ENCODE assay signal across 20 cellular contexts in the genomic region with DNA sequence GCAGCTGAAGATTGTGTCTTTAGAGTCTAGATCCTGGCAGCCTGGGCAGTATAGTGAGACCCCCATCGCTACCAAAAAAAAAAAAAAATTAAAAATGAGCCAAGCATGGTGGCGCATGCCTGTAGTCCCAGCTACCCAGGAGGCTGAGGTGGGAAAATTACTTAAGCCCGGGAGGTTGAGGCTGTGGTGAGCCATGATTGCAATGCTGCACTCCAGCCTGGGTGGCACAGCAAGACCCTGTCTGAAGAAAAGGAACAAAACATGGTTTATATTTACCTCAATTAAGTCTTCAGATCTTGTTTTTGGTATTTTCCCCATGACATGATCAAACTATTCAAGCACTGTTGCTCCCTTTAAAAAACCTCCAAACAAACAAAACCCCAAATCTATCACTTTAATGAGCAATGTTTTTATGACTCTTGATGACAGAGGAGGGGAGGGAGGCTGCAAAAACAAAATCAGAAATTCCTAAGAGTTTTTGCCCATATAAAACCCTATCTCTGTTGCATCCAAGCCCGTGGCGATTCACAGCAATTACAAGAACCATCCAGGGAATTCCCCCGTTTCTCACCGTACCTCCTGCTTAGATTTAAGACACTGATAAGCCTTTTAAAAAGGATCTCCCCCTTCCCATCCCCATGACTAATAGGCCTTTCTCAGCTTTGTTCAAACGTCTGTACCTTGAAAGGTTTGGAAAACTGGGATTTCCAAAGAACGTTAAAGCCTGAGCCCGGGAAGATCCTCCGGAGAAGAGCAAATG.
A peak's percentile ranks its signal among the peaks of the same experiment; 100 is the strongest.
DNase-seq lines count a peak whose midpoint lies in the region; ATAC-seq and TF ChIP-seq lines count a peak whose summit lies in the region.
"Had no signal": no experiment of that assay in that cellular context is flagged by ENCODE, and none has a peak within 500 bp of the region (broad histone marks: within the 10 kb centered on the region; RNA-seq: fewer than 3 reads in every experiment).

No MANE protein-coding gene starts in this region.

- WGBS in mammary epithelial cell (ENCODE audit: low coverage, missing lambda C conversion rate): 25% methylated on average over 11 of the region's 11 CpGs

- no peaks in the 10 kb centered on the region for H3K9me3 Mint-ChIP-seq in MCF 10A (ENCODE audit: unreplicated experiment)
- H3K9me3 Mint-ChIP-seq: activated T-cell treated with anti-CD3 and anti-CD28 coated beads, Interleukin-2, amount 50 U/mL, for 72 hours; immature natural killer cell; T-helper 2 cell treated with Interferon-gamma antibody and Interleukin-4, amounts not matched to agents 5 μg/mL and 100 μg/mL, for 36 hours had no signal

- in situ Hi-C loops in mammary epithelial cell (cut with MboI; ENCODE audit: low sequenced_read_pairs in 2 of 2): no loop called here

- H3K79me2 ChIP-seq in mammary epithelial cell (ENCODE audit: insufficient read depth, low read length) (no peaks in the 10 kb centered on the region), PC-3 (ENCODE audit: low read length) (no peaks in the 10 kb centered on the region)

- H4K20me1 ChIP-seq in mammary epithelial cell (ENCODE audit: insufficient read depth, low read length) (no peaks in the 10 kb centered on the region), PC-3 (ENCODE audit: low read length) (no peaks in the 10 kb centered on the region)

- H3K4me1 ChIP-seq in mammary epithelial cell (ENCODE audit: insufficient read depth, low read length) (peaks cover 4% of the 10 kb centered on the region), PC-3 (ENCODE audit: insufficient read depth, low read length) (peaks cover 24% of the 10 kb centered on the region), foreskin keratinocyte (peaks cover 16% of the 10 kb centered on the region), left lung (no peaks in the 10 kb centered on the region)
- H3K4me1 ChIP-seq in effector memory CD4-positive, alpha-beta T cell (ENCODE audit: control insufficient read depth, insufficient read depth, low read length, poor library complexity, severe bottlenecking): no peaks in the 10 kb centered on the region

- H3K9me3 ChIP-seq in mammary epithelial cell (replicated peaks; ENCODE audit: insufficient read depth, low read length) (no peaks in the 10 kb centered on the region), PC-3 (ENCODE audit: low read length) (no peaks in the 10 kb centered on the region), left lung (no peaks in the 10 kb centered on the region)
- no peaks in the 10 kb centered on the region for H3K9me3 ChIP-seq in effector memory CD4-positive, alpha-beta T cell (ENCODE audit: control insufficient read depth, low read length)
- H3K9me3 ChIP-seq: suprapubic skin had no signal

- DNase-seq in mammary epithelial cell (peak; percentile 64), MCF 10A (ENCODE audit: unreplicated experiment) (no peak), PC-3 (peak; percentile 87), foreskin keratinocyte (peak; percentile 84 to 87), NCI-H2081 (lab: John Stamatoyannopoulos, UW) (no peak), NCI-H2196 (lab: John Stamatoyannopoulos, UW; ENCODE audit: unreplicated experiment) (no peak), left lung (no peak)
- no peak for DNase-seq in effector memory CD4-positive, alpha-beta T cell
- DNase-seq: 8988T; activated CD4-positive, alpha-beta T cell treated with anti-CD3 and anti-CD28 coated beads, Interleukin-2, amount 50 U/mL, for 1 hour; activated T-cell treated with anti-CD3 and anti-CD28 coated beads, Interleukin-2, amount 50 U/mL, for 72 hours; amygdala; dorsolateral prefrontal cortex; foreskin melanocyte; GOT3; immature natural killer cell had no signal

- POLR2A ChIA-PET in MCF 10A (lab: Yijun Ruan, JAX) (interaction anchor here (0.7 to 1.9 kb wide), 6 partner anchors 8 to 219 kb away, joined by 3 to 8 read pairs (median 4); no protein-coding TSS in a partner anchor), PC-3 (lab: Charles Lee; ENCODE audit: unreplicated experiment) (no interaction called here)

- H3K27ac Mint-ChIP-seq in MCF 10A (ENCODE audit: low read depth, unreplicated experiment): no peak overlapping the region
- H3K27ac Mint-ChIP-seq: activated T-cell treated with anti-CD3 and anti-CD28 coated beads, Interleukin-2, amount 50 U/mL, for 72 hours; immature natural killer cell; progenitor cell of endocrine pancreas; T-helper 2 cell treated with Interferon-gamma antibody and Interleukin-4, amounts not matched to agents 5 μg/mL and 100 μg/mL, for 36 hours had no signal

- H3K36me3 ChIP-seq in mammary epithelial cell (ENCODE audit: insufficient read depth, low read length): no peaks in the 10 kb centered on the region
- no peaks in the 10 kb centered on the region for H3K36me3 ChIP-seq in PC-3 (ENCODE audit: low read depth, low read length)
- no peaks in the 10 kb centered on the region for H3K36me3 ChIP-seq in left lung
- no peaks in the 10 kb centered on the region for H3K36me3 ChIP-seq in effector memory CD4-positive, alpha-beta T cell (ENCODE audit: control insufficient read depth, insufficient read depth, low read length)
- H3K36me3 ChIP-seq: suprapubic skin had no signal

- H3K9ac ChIP-seq in mammary epithelial cell (ENCODE audit: insufficient read depth, low read length) (no peak overlapping the region), PC-3 (ENCODE audit: low read length) (peak overlapping the region; percentile 9; the same call in 1 of the 2 replicates)

- H2AFZ ChIP-seq in mammary epithelial cell (ENCODE audit: low read depth, low read length) (peak overlapping the region; percentile 59), PC-3 (ENCODE audit: low read length) (peak overlapping the region; percentile 45)

- H3K36me3 Mint-ChIP-seq in MCF 10A (ENCODE audit: insufficient read depth, unreplicated experiment): no peaks in the 10 kb centered on the region
- H3K36me3 Mint-ChIP-seq: immature natural killer cell had no signal

- H3K4me3 ChIP-seq in mammary epithelial cell (replicated peaks in 1 of 3; ENCODE audit: insufficient read depth in 1 of 3, low read depth in 2 of 3, low read length in 3 of 3): no peak overlapping the region
- H3K4me3 ChIP-seq in PC-3 (ENCODE audit: low read length): peak overlapping the region; percentile 38; the same call in 1 of the 2 replicates
- no peak overlapping the region for H3K4me3 ChIP-seq in left lung
- no peak overlapping the region for H3K4me3 ChIP-seq in effector memory CD4-positive, alpha-beta T cell (ENCODE audit: insufficient read depth, low read depth, low read length, poor library complexity, severe bottlenecking)
- H3K4me3 ChIP-seq: dorsolateral prefrontal cortex, suprapubic skin had no signal

- dilution Hi-C loops in mammary epithelial cell (cut with HindIII; ENCODE audit: low sequenced_read_pairs): no loop called here

- no peaks in the 10 kb centered on the region for H3K9me2 ChIP-seq in PC-3 (replicated peaks; ENCODE audit: low read length)

- H3K4me1 Mint-ChIP-seq in MCF 10A (ENCODE audit: insufficient read depth, unreplicated experiment): peaks cover 19% of the 10 kb centered on the region
- H3K4me1 Mint-ChIP-seq: immature natural killer cell had no signal

- H3K27me3 ChIP-seq in mammary epithelial cell (ENCODE audit: insufficient read depth, low read length) (no peaks in the 10 kb centered on the region), PC-3 (ENCODE audit: low read length) (no peaks in the 10 kb centered on the region), foreskin keratinocyte (peaks cover 2% of the 10 kb centered on the region), left lung (peaks cover 0 to 95% of the 10 kb centered on the region in 2 donors)
- no peaks in the 10 kb centered on the region for H3K27me3 ChIP-seq in effector memory CD4-positive, alpha-beta T cell (replicated peaks; ENCODE audit: control insufficient read depth, insufficient read depth, low read length, poor library complexity, severe bottlenecking)

- no peak overlapping the region for H3K4me3 Mint-ChIP-seq in MCF 10A (ENCODE audit: unreplicated experiment)
- H3K4me3 Mint-ChIP-seq: activated T-cell treated with anti-CD3 and anti-CD28 coated beads, Interleukin-2, amount 50 U/mL, for 72 hours; immature natural killer cell; T-helper 2 cell treated with Interferon-gamma antibody and Interleukin-4, amounts not matched to agents 5 μg/mL and 100 μg/mL, for 36 hours had no signal

- BruUV-seq in mammary epithelial cell (replicated peaks; lab: Mats Ljungman, UMichigan) (no TSS peak), MCF 10A (replicated peaks; lab: Mats Ljungman, UMichigan) (no TSS peak), PC-3 (replicated peaks; lab: Mats Ljungman, UMichigan) (no TSS peak)

- no peak overlapping the region for H3K27ac ChIP-seq in mammary epithelial cell (ENCODE audit: insufficient read depth, low read depth, low read length)
- H3K27ac ChIP-seq in PC-3 (ENCODE audit: low read length): peak overlapping the region; percentile 53
- peak overlapping the region; percentile 85 for H3K27ac ChIP-seq in foreskin keratinocyte
- no peak overlapping the region for H3K27ac ChIP-seq in left lung
- H3K27ac ChIP-seq in effector memory CD4-positive, alpha-beta T cell (ENCODE audit: insufficient read depth, low read length, poor library complexity, severe bottlenecking): no peak overlapping the region
- H3K27ac ChIP-seq: dorsolateral prefrontal cortex, HL-60, suprapubic skin had no signal

- no peaks in the 10 kb centered on the region for H3F3A ChIP-seq in PC-3 (ENCODE audit: low read length, unreplicated experiment)

- no peak for TF ChIP-seq CTCF in mammary epithelial cell (conservative IDR thresholded peaks at IDR 0.05 in 1 of 2, IDR thresholded peaks at IDR 0.05 in 1 of 2; ENCODE audit: extremely low read depth in 1 of 2, insufficient read depth in 1 of 2, low read depth in 1 of 2, low read length in 2 of 2)
- no peak for TF ChIP-seq CTCF in MCF 10A (IDR thresholded peaks at IDR 0.05; ENCODE audit: unreplicated experiment)
- TF ChIP-seq CTCF in PC-3 (conservative IDR thresholded peaks at IDR 0.05; ENCODE audit: low read depth, low read length): no peak
- peak; percentile 4 for TF ChIP-seq CTCF in foreskin keratinocyte (conservative IDR thresholded peaks at IDR 0.05)
- TF ChIP-seq CTCF in left lung (IDR thresholded peaks at IDR 0.05): no peak

- ATAC-seq in PC-3 (peak; percentile 29; the same call in 1 of the 2 replicates), foreskin keratinocyte (peak; percentile 82), left lung (no peak)
- ATAC-seq: activated T-cell treated with anti-CD3 and anti-CD28 coated beads, Interleukin-2, amount 50 U/mL, for 72 hours had no signal

- intact Hi-C loops in mammary epithelial cell (cut with micrococcal nuclease): no loop called here
- intact Hi-C loops in MCF 10A (cut with micrococcal nuclease): no loop called here
- intact Hi-C loops in PC-3 (cut with micrococcal nuclease): no loop called here
- intact Hi-C loops in left lung (cut with DNase I): loop anchor here in 1 of 2 donors (10.0 kb wide), 1 partner anchor 62 kb away; no protein-coding TSS in a partner anchor

- H3K27me3 Mint-ChIP-seq in MCF 10A (ENCODE audit: insufficient read depth, unreplicated experiment): peaks cover 16% of the 10 kb centered on the region

- CTCF ChIA-PET in mammary epithelial cell (lab: Charles Lee; ENCODE audit: low non-redundant PET): interaction anchor here (0.6 kb wide), 1 partner anchor 320 kb away, joined by 3 read pairs; no protein-coding TSS in a partner anchor
- CTCF ChIA-PET in MCF 10A (lab: Yijun Ruan, JAX): interaction anchor here (0.6 to 0.8 kb wide), 3 partner anchors 10 to 427 kb away, joined by 3 read pairs; no protein-coding TSS in a partner anchor
- CTCF ChIA-PET in PC-3 (lab: Charles Lee): interaction anchor here (0.6 kb wide), 1 partner anchor 81 kb away, joined by 3 read pairs; no protein-coding TSS in a partner anchor

- H3K4me2 ChIP-seq in mammary epithelial cell (ENCODE audit: insufficient read depth, low read depth, low read length) (peak overlapping the region; percentile 35), PC-3 (ENCODE audit: low read length) (peak overlapping the region; percentile 73)

Comparison
In these comparisons a context has a peak if more than half of its experiments do, and no peak if none do; other contexts are left out.
1. DNase-seq: peak in mammary epithelial cell (single experiment), PC-3 (single experiment) and foreskin keratinocyte (2 of 2); none in MCF 10A (single experiment), NCI-H2081 (0 of 2), NCI-H2196 (single experiment), left lung (0 of 2) and effector memory CD4-positive, alpha-beta T cell (0 of 3).
2. H3K27ac ChIP-seq: peak in PC-3 (single experiment) and foreskin keratinocyte (single experiment); none in mammary epithelial cell (single experiment), left lung (0 of 2) and effector memory CD4-positive, alpha-beta T cell (single experiment).